ENCODE assay signal across 1 cellular context in genomic region chr13:21683034-21683733, GRCh38.
TF ChIP-seq lines count a peak whose summit lies in the region.

No MANE protein-coding gene starts in this region.

TF ChIP-seq in GM23338, 12 proteins besides CTCF, POLR2A, EP300 and RAD21 (continued from another document):
- TF ChIP-seq ZNF462 (CRISPR knock-in tag; IDR thresholded peaks at IDR 0.05) (no peak), EZH2phosphoT487 (IDR thresholded peaks at IDR 0.05; ENCODE audit: unreplicated experiment) (no peak), ZNF331 (CRISPR knock-in tag; IDR thresholded peaks at IDR 0.05; ENCODE audit: low read depth) (no peak), CREB1 (CRISPR knock-in tag; IDR thresholded peaks at IDR 0.05; ENCODE audit: low read depth) (no peak), JUNB (IDR thresholded peaks at IDR 0.05; ENCODE audit: unreplicated experiment) (no peak)
- TF ChIP-seq, protein P1, sequence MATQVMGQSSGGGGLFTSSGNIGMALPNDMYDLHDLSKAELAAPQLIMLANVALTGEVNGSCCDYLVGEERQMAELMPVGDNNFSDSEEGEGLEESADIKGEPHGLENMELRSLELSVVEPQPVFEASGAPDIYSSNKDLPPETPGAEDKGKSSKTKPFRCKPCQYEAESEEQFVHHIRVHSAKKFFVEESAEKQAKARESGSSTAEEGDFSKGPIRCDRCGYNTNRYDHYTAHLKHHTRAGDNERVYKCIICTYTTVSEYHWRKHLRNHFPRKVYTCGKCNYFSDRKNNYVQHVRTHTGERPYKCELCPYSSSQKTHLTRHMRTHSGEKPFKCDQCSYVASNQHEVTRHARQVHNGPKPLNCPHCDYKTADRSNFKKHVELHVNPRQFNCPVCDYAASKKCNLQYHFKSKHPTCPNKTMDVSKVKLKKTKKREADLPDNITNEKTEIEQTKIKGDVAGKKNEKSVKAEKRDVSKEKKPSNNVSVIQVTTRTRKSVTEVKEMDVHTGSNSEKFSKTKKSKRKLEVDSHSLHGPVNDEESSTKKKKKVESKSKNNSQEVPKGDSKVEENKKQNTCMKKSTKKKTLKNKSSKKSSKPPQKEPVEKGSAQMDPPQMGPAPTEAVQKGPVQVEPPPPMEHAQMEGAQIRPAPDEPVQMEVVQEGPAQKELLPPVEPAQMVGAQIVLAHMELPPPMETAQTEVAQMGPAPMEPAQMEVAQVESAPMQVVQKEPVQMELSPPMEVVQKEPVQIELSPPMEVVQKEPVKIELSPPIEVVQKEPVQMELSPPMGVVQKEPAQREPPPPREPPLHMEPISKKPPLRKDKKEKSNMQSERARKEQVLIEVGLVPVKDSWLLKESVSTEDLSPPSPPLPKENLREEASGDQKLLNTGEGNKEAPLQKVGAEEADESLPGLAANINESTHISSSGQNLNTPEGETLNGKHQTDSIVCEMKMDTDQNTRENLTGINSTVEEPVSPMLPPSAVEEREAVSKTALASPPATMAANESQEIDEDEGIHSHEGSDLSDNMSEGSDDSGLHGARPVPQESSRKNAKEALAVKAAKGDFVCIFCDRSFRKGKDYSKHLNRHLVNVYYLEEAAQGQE (IDR thresholded peaks at IDR 0.05; ENCODE audit: unreplicated experiment) = no peak
